1 cellular context compared by ENCODE assay signal in genomic region chr9:97517331-97518089, GRCh38.
TF ChIP-seq lines count a peak whose summit lies in the region.

No MANE protein-coding gene starts in this region.

TF ChIP-seq in GM23338, 12 proteins besides CTCF, POLR2A, EP300 and RAD21 (continued from another document):
- TF ChIP-seq ZNF462 (CRISPR knock-in tag; IDR thresholded peaks at IDR 0.05), result no peak
